Comparison of ENCODE assay signal across 21 cellular contexts in the genomic region with DNA sequence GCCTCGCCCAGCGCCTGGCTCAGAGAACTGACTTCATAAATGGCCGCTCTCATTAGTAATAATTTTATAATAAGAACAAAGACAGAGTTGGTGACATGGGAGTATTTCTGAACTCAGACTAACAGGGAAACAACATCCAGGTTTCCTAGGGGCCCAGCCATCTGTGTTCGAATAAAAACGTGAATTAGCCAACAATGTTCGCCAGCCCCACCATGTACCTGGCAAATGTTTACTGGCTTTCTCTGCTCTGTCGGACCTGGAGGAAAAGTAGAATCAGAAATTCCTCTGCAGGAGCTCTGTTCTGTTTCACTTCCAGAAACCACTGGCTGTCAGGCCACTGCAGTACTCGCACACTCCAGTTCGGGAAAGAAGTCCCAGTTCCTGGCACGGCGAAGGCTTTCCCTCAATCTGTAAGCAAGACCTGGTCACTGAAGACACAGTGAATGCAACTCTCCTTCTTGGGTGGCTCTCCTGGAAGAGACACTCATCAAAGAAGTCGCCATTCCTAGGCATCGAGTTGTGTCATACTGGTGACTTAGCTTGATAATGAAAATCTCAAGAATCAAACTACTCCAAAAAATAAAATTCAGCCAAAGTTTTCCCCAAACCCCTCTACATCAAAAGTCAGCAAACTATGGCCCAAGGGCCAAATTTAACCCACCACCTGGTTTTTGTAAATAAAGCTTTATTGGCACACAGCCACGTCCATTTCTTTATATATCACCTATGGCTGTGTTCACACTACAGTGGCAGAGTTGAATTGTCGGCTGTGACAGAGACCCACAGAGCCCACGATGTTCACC.
"Had no signal": no experiment of that assay in that cellular context is flagged by ENCODE, and none has a peak within 500 bp of the region (broad histone marks: within the 10 kb centered on the region; RNA-seq: fewer than 3 reads in every experiment).

No MANE protein-coding gene starts in this region.

- DNase-seq: activated CD4-positive, alpha-beta T cell treated with anti-CD3 and anti-CD28 coated beads, Interleukin-2, amount 50 U/mL, for 4 hours; activated CD4-positive, CD25-positive, alpha-beta regulatory T cell treated with anti-CD3 and anti-CD28 coated beads, Interleukin-2, amount 50 U/mL, for 72 hours; activated effector memory CD4-positive, alpha-beta T cell treated with Interleukin-2 at 50 U/mL for 16 hours; activated naive CD4-positive, alpha-beta T cell treated with anti-CD3 and anti-CD28 coated beads, Interleukin-2, amount 10 ng/mL, durations not matched to agents 7 days and 5 days; activated naive CD8-positive, alpha-beta T cell treated with anti-CD3 and anti-CD28 coated beads, Interleukin-2, amount 50 U/mL, for 24 hours; activated T-cell treated with anti-CD3 and anti-CD28 coated beads, Interleukin-2, amount 50 U/mL, for 48 hours; effector CD8-positive, alpha-beta T cell; esophagus squamous epithelium; left ventricle myocardium superior; mucosa of descending colon; naive thymus-derived CD8-positive, alpha-beta T cell; pancreas; stimulated activated CD4-positive, alpha-beta T cell treated with anti-CD3 and anti-CD28 coated beads, Interleukin-4, amount 100 ng/mL, for 4 hours; T-helper 2 cell had no signal

- ATAC-seq: activated naive CD8-positive, alpha-beta T cell treated with anti-CD3 and anti-CD28 coated beads, Interleukin-2, amount 50 U/mL, for 24 hours; left ventricle myocardium superior; mucosa of descending colon; naive thymus-derived CD8-positive, alpha-beta T cell; pancreas had no signal

- H3K9me3 ChIP-seq: ascending aorta, esophagus squamous epithelium, mucosa of descending colon, pancreas, spleen had no signal

- H3K27me3 ChIP-seq: ascending aorta, esophagus squamous epithelium, pancreas had no signal

- H3K27me3 Mint-ChIP-seq: activated naive CD4-positive, alpha-beta T cell treated with anti-CD3 and anti-CD28 coated beads, Interleukin-2, amount 10 ng/mL, durations not matched to agents 7 days and 5 days had no signal

- H3K27ac ChIP-seq: ascending aorta, esophagus squamous epithelium, pancreas, spleen, VCaP had no signal

- H3K9me3 Mint-ChIP-seq: activated naive CD4-positive, alpha-beta T cell treated with anti-CD3 and anti-CD28 coated beads, Interleukin-2, amount 10 ng/mL, durations not matched to agents 7 days and 5 days; activated naive CD8-positive, alpha-beta T cell treated with anti-CD3 and anti-CD28 coated beads, Interleukin-2, amount 50 U/mL, for 24 hours; central memory CD8-positive, alpha-beta T cell; dendritic cell treated with granulocyte-macrophage colony-stimulating factor and Interleukin-4, amounts not matched to agents 40 ng/mL and 50 ng/mL, for 4 days; naive thymus-derived CD8-positive, alpha-beta T cell had no signal

- H3K4me3 ChIP-seq: ascending aorta, esophagus squamous epithelium, mucosa of descending colon, pancreas, spleen had no signal

- H3K36me3 Mint-ChIP-seq: activated naive CD4-positive, alpha-beta T cell treated with anti-CD3 and anti-CD28 coated beads, Interleukin-2, amount 10 ng/mL, durations not matched to agents 7 days and 5 days; naive thymus-derived CD8-positive, alpha-beta T cell; stimulated activated memory B cell treated with anti-CD40 and anti-IgM and Interleukin-4, amounts not matched to agents 10 μg/mL and 1 μg/mL and 100 μg/mL, for 72 hours had no signal

- H3K4me3 Mint-ChIP-seq: activated naive CD4-positive, alpha-beta T cell treated with anti-CD3 and anti-CD28 coated beads, Interleukin-2, amount 10 ng/mL, durations not matched to agents 7 days and 5 days; activated naive CD8-positive, alpha-beta T cell treated with anti-CD3 and anti-CD28 coated beads, Interleukin-2, amount 50 U/mL, for 24 hours; central memory CD8-positive, alpha-beta T cell; dendritic cell treated with granulocyte-macrophage colony-stimulating factor and Interleukin-4, amounts not matched to agents 40 ng/mL and 50 ng/mL, for 4 days; naive thymus-derived CD8-positive, alpha-beta T cell; stimulated activated memory B cell treated with anti-CD40 and anti-IgM and Interleukin-4, amounts not matched to agents 10 μg/mL and 1 μg/mL and 100 μg/mL, for 72 hours had no signal

- H3K36me3 ChIP-seq: ascending aorta, esophagus squamous epithelium, pancreas, spleen had no signal

- H3K4me1 ChIP-seq: ascending aorta, pancreas, spleen had no signal

- FAIRE-seq: endothelial cell of umbilical vein, pancreas had no signal

- H3K4me1 Mint-ChIP-seq: activated naive CD4-positive, alpha-beta T cell treated with anti-CD3 and anti-CD28 coated beads, Interleukin-2, amount 10 ng/mL, durations not matched to agents 7 days and 5 days; activated naive CD8-positive, alpha-beta T cell treated with anti-CD3 and anti-CD28 coated beads, Interleukin-2, amount 50 U/mL, for 24 hours; central memory CD8-positive, alpha-beta T cell; naive thymus-derived CD8-positive, alpha-beta T cell; stimulated activated memory B cell treated with anti-CD40 and anti-IgM and Interleukin-4, amounts not matched to agents 10 μg/mL and 1 μg/mL and 100 μg/mL, for 72 hours had no signal

- H3K27ac Mint-ChIP-seq: activated naive CD4-positive, alpha-beta T cell treated with anti-CD3 and anti-CD28 coated beads, Interleukin-2, amount 10 ng/mL, durations not matched to agents 7 days and 5 days; activated naive CD8-positive, alpha-beta T cell treated with anti-CD3 and anti-CD28 coated beads, Interleukin-2, amount 50 U/mL, for 24 hours; dendritic cell treated with granulocyte-macrophage colony-stimulating factor and Interleukin-4, amounts not matched to agents 40 ng/mL and 50 ng/mL, for 4 days; stimulated activated memory B cell treated with anti-CD40 and anti-IgM and Interleukin-4, amounts not matched to agents 10 μg/mL and 1 μg/mL and 100 μg/mL, for 72 hours had no signal
